Comparison of ENCODE assay signal across 9 cellular contexts in the genomic region with DNA sequence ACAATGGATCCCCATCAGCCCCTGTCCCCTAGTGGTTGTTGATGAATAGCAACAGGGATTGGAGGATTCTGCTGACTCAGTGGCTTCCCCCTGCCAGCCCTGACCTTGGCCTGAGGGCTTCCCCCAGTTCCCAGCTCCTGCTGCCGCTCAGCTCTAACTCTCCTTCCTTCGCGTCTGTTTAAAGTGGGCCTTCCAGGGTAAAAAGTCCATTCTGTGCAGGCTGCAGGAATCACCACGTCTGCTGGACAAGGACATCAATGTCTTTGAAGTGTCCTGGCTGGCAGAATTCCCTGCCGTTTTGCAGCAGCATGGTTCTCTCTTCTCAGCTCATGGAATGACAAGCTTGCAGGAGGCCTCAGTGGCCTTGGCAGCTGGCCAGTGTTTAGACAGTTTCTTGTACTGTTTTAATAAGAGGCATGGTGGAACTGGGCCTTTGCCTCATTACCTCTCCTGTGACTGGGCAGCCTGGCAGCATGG.
DNase-seq lines count a peak whose midpoint lies in the region; ATAC-seq and TF ChIP-seq lines count a peak whose summit lies in the region.
"Had no signal": no experiment of that assay in that cellular context is flagged by ENCODE, and none has a peak within 500 bp of the region (broad histone marks: within the 10 kb centered on the region; RNA-seq: fewer than 3 reads in every experiment).

No MANE protein-coding gene starts in this region.

- 42 to 43% methylated on average over 5 of the region's 5 CpGs for WGBS in tibial nerve, 2 donors
- 56 to 85% (median 65%) methylated on average over 5 of the region's 5 CpGs for WGBS in stomach, 5 donors

- H3K27me3 ChIP-seq in DND-41 (ENCODE audit: insufficient read depth, low read length, poor library complexity) (no peaks in the 10 kb centered on the region), tibial nerve (no peaks in the 10 kb centered on the region), stomach (no peaks in the 10 kb centered on the region)

- TF ChIP-seq POLR2A in tibial nerve (IDR thresholded peaks at IDR 0.05) (no peak), stomach (IDR thresholded peaks at IDR 0.05) (no peak)

- H3K4me3 ChIP-seq in DND-41 (ENCODE audit: low read depth in 1 of 2, low read length in 2 of 2) (no peak overlapping the region), choroid plexus epithelial cell (ENCODE audit: low read depth, low read length) (no peak overlapping the region), tibial nerve (no peak overlapping the region), stomach (no peak overlapping the region)

- no peak overlapping the region for H3K4me2 ChIP-seq in DND-41 (ENCODE audit: insufficient read depth, low read length)

- DNase-seq in DND-41 (no peak), M059J (ENCODE audit: low read depth) (peak; percentile 83), choroid plexus epithelial cell (ENCODE audit: low read depth) (peak; percentile 33), midbrain (lab: John Stamatoyannopoulos, UW) (peak; percentile 13), tibial nerve (ENCODE audit: low spot score in 2 of 2) (no peak), stomach (no peak), GDM1 (lab: John Stamatoyannopoulos, UW) (no peak)
- DNase-seq in activated naive CD4-positive, alpha-beta T cell (lab: John Stamatoyannopoulos, UW): no peak
- DNase-seq: activated naive CD8-positive, alpha-beta T cell treated with anti-CD3 and anti-CD28 coated beads, Interleukin-2, amount 10 ng/mL, durations not matched to agents 7 days and 5 days had no signal

- H3K27ac ChIP-seq in DND-41 (ENCODE audit: low read length) (no peak overlapping the region), tibial nerve (no peak overlapping the region), stomach (no peak overlapping the region)

- TF ChIP-seq EP300 in tibial nerve (IDR thresholded peaks at IDR 0.05) (no peak), stomach (IDR thresholded peaks at IDR 0.05) (no peak)

- intact Hi-C loops in stomach (cut with DNase I; ENCODE audit: low total_unique reads): no loop called here

- no peak overlapping the region for H2AFZ ChIP-seq in DND-41 (ENCODE audit: low read depth, low read length)

- H3K79me2 ChIP-seq in DND-41 (ENCODE audit: insufficient read depth, low read length): no peaks in the 10 kb centered on the region

- H3K36me3 ChIP-seq in DND-41 (ENCODE audit: insufficient read depth, low read length) (no peaks in the 10 kb centered on the region), tibial nerve (peaks cover 0 to 15% (median 0%) of the 10 kb centered on the region in 3 donors), stomach (peaks cover 0 to 9% (median 0%) of the 10 kb centered on the region in 4 donors)

- no peak overlapping the region for H3K9ac ChIP-seq in DND-41 (ENCODE audit: low read depth, low read length)

- TF ChIP-seq CTCF in DND-41 (IDR thresholded peaks at IDR 0.05; ENCODE audit: borderline replicate concordance, extremely low read depth, low read length, poor library complexity, severe bottlenecking) (peak; percentile 27), choroid plexus epithelial cell (conservative IDR thresholded peaks at IDR 0.05; ENCODE audit: low read depth, low read length) (peak; percentile 56), tibial nerve (IDR thresholded peaks at IDR 0.05) (no peak), stomach (IDR thresholded peaks at IDR 0.05) (no peak)

- no peaks in the 10 kb centered on the region for H4K20me1 ChIP-seq in DND-41 (ENCODE audit: insufficient read depth, low read length)

- no peak for ATAC-seq in DND-41 (ENCODE audit: insufficient read depth, low read depth)

- H3K4me1 ChIP-seq in DND-41 (ENCODE audit: insufficient read depth, low read length) (no peaks in the 10 kb centered on the region), tibial nerve (no peaks in the 10 kb centered on the region), stomach (peaks cover 0 to 4% (median 0%) of the 10 kb centered on the region in 4 donors)

- H3K9me3 ChIP-seq in DND-41 (ENCODE audit: insufficient read depth, low read length, severe bottlenecking) (no peaks in the 10 kb centered on the region), tibial nerve (peaks cover 0 to 4% (median 0%) of the 10 kb centered on the region in 4 donors), stomach (no peaks in the 10 kb centered on the region)

Comparison
In these comparisons a context has a peak if more than half of its experiments do, and no peak if none do; other contexts are left out.
1. DNase-seq: peak in M059J (single experiment), choroid plexus epithelial cell (single experiment) and midbrain (single experiment); none in DND-41 (single experiment), tibial nerve (0 of 2), stomach (single experiment), activated naive CD4-positive, alpha-beta T cell (0 of 4) and GDM1 (single experiment).
2. CTCF ChIP-seq: peak in DND-41 (single experiment) and choroid plexus epithelial cell (single experiment); none in tibial nerve (0 of 5) and stomach (0 of 7).